In genomic region chr6:13708679-13709261, GRCh38 we compare ENCODE assay signal across 8 cellular contexts. TPM values are rescaled to one million over a fixed set of nuclear protein-coding genes. Genes with fewer than 3 reads are reported as not detected.
DNase-seq lines count a peak whose midpoint lies in the region; ATAC-seq, FAIRE-seq and TF ChIP-seq lines count a peak whose summit lies in the region.

No MANE protein-coding gene starts in this region.

- H3K27me3 ChIP-seq in H1 (replicated peaks in 1 of 4; ENCODE audit: control insufficient read depth in 3 of 4, extremely low read depth in 1 of 4, insufficient read depth in 3 of 4, low read length in 3 of 4) = no peaks in the 10 kb centered on the region
- no peaks in the 10 kb centered on the region for H3K27me3 ChIP-seq in osteoblast (ENCODE audit: insufficient read depth, low read length)

- DNase-seq in EH (ENCODE audit: low read depth) (peak; percentile 25), OCI-LY7 (ENCODE audit: low spot score) (peak; percentile 45), H1 (ENCODE audit: low read depth in 1 of 2, low spot score in 2 of 2) (no peak), osteoblast (ENCODE audit: insufficient read length, low spot score, missing footprints) (no peak), NCI-H2081 treated with DMSO at 0.1 percent for 48 hours (lab: John Stamatoyannopoulos, UW) (no peak), NCI-H2171 treated with DMSO at 0.1 percent for 48 hours (lab: John Stamatoyannopoulos, UW) (no peak), epidermal melanocyte (ENCODE audit: insufficient read length, low spot score) (no peak)

- H3K79me2 ChIP-seq in OCI-LY7 (ENCODE audit: insufficient read depth, low read depth, low read length) (peaks cover 70% of the 10 kb centered on the region), H1 (ENCODE audit: control insufficient read depth in 1 of 2, insufficient read depth in 2 of 2, low read length in 2 of 2) (peaks cover 9 to 67% of the 10 kb centered on the region in 2 experiments), osteoblast (ENCODE audit: insufficient read depth, low read length) (peaks cover 72% of the 10 kb centered on the region)

- 83% methylated on average over 7 of the region's 7 CpGs; no CpG with 5 or more reads in 1 of the 2 experiments for WGBS in H1 (ENCODE audit: extremely low coverage in 1 of 2, insufficient coverage in 1 of 2, insufficient read length in 1 of 2, insufficient replicate concordance in 2 of 2, low coverage in 1 of 2, low lambda C conversion rate in 2 of 2, missing lambda C conversion rate in 1 of 2), 2 experiments

- 0 out of 2 replicates have a peak, but pooled peaks cover 2% of the 10 kb centered on the region for H3K79me1 ChIP-seq in H1 (ENCODE audit: low read depth, low read length)

- no peaks in the 10 kb centered on the region for H3K9me2 ChIP-seq in OCI-LY7 (ENCODE audit: insufficient read depth, low read length)

- no peak overlapping the region for H4K5ac ChIP-seq in H1 (ENCODE audit: insufficient read length, low read depth, low read length)

- H2BK12ac ChIP-seq in H1 (ENCODE audit: low read depth, low read length) = no peak overlapping the region

- H4K20me1 ChIP-seq in OCI-LY7 (ENCODE audit: insufficient read depth, low read length) (peaks cover 23% of the 10 kb centered on the region), H1 (replicated peaks in 1 of 2; ENCODE audit: control insufficient read depth in 1 of 2, insufficient read depth in 2 of 2, low read length in 2 of 2) (peaks cover 0 to 11% of the 10 kb centered on the region in 2 experiments), osteoblast (ENCODE audit: insufficient read depth, low read length) (peaks cover 46% of the 10 kb centered on the region)

- FAIRE-seq in H1 (lab: Jason Lieb, UNC) = no peak

- TF ChIP-seq CTCF in OCI-LY7 (conservative IDR thresholded peaks at IDR 0.05; ENCODE audit: low read length) (no peak), H1 (IDR thresholded peaks at IDR 0.05; ENCODE audit: control extremely low read depth in 1 of 3, insufficient read depth in 1 of 3, low read depth in 1 of 3, low read length in 3 of 3) (no peak), osteoblast (IDR thresholded peaks at IDR 0.05; ENCODE audit: extremely low read depth, low read depth, low read length) (no peak)

- no peak overlapping the region for H2BK5ac ChIP-seq in H1 (ENCODE audit: low read depth, low read length)

- no peak overlapping the region for H3K18ac ChIP-seq in H1 (ENCODE audit: extremely low read depth, low read length)

- H3K23me2 ChIP-seq in H1 (ENCODE audit: low read depth, low read length) = 0 out of 2 replicates have a peak, but pooled peaks cover 8% of the 10 kb centered on the region

- H3K4me2 ChIP-seq in OCI-LY7 (ENCODE audit: low read length) (peak overlapping the region; percentile 85), H1 (ENCODE audit: insufficient read depth in 1 of 2, low read depth in 2 of 2, low read length in 2 of 2) (peak overlapping the region; percentile 74 to 86; a peak in 3 of 4 replicates), osteoblast (ENCODE audit: insufficient read depth, low read length) (peak overlapping the region; percentile 96)

- TF ChIP-seq EP300 in H1 (IDR thresholded peaks at IDR 0.05; ENCODE audit: borderline replicate concordance in 1 of 2, low read depth in 2 of 2, low read length in 2 of 2) = no peak

- H2AFZ ChIP-seq in OCI-LY7 (ENCODE audit: low read length) (no peak overlapping the region), H1 (ENCODE audit: low read length) (no peak overlapping the region), osteoblast (ENCODE audit: low read length) (no peak overlapping the region)

- no peaks in the 10 kb centered on the region for H3K9me3 ChIP-seq in OCI-LY7 (ENCODE audit: low read length)
- no peaks in the 10 kb centered on the region for H3K9me3 ChIP-seq in H1 (ENCODE audit: insufficient read depth in 2 of 2, low read depth in 1 of 2, low read length in 1 of 2)
- no peaks in the 10 kb centered on the region for H3K9me3 ChIP-seq in osteoblast (ENCODE audit: low read depth, low read length)

- POLR2A ChIA-PET in OCI-LY7 (lab: Charles Lee) = interaction anchor here (0.8 to 2.0 kb wide), 7 partner anchors 14 to 251 kb away, joined by 3 to 10 read pairs (median 5); partner anchors contain the start of genes MCUR1 and NOL7
- POLR2A ChIA-PET in H1 (lab: Charles Lee; ENCODE audit: partially characterized antibody) = interaction anchor here (1.1 kb wide), 1 partner anchor 94 kb away, joined by 3 read pairs; the partner anchor contains the start of gene NOL7

- TF ChIP-seq POLR2A in H1 (IDR thresholded peaks at IDR 0.05; ENCODE audit: control extremely low read depth in 1 of 2, low read depth in 2 of 2, low read length in 2 of 2) = no peak

- H3K9ac ChIP-seq in H1 (replicated peaks in 1 of 4; ENCODE audit: extremely low read depth in 1 of 4, low read depth in 3 of 4, low read length in 3 of 4) = peak overlapping the region in 1 of 4 experiments; percentile 74; a peak in 1 of 7 replicates

- no peak overlapping the region for H3K23ac ChIP-seq in H1 (ENCODE audit: insufficient read length)

- H3K4me3 ChIP-seq in OCI-LY7 (ENCODE audit: low read depth, low read length, poor library complexity, severe bottlenecking) (peak overlapping the region; percentile 74), H1 (ENCODE audit: extremely low read depth in 1 of 4, insufficient read depth in 2 of 4, low read depth in 3 of 4, low read length in 4 of 4) (peak overlapping the region in 2 of 4 experiments; percentile 74 to 96; a peak in 3 of 8 replicates), osteoblast (ENCODE audit: insufficient read depth, low read length) (peak overlapping the region; percentile 92)

- H3K4me1 ChIP-seq in OCI-LY7 (ENCODE audit: insufficient read depth, low read length, poor library complexity, severe bottlenecking) (peaks cover 20% of the 10 kb centered on the region), H1 (replicated peaks in 1 of 4; ENCODE audit: control insufficient read depth in 3 of 4, insufficient read depth in 4 of 4, low read length in 3 of 4) (no peaks in the 10 kb centered on the region), osteoblast (ENCODE audit: insufficient read depth, low read length) (peaks cover 26% of the 10 kb centered on the region)

- TF ChIP-seq RAD21 in H1 (IDR thresholded peaks at IDR 0.05 in 1 of 2, conservative IDR thresholded peaks at IDR 0.05 in 1 of 2; ENCODE audit: low read depth in 2 of 2, low read length in 2 of 2) = no peak

- H4K8ac ChIP-seq in H1 (ENCODE audit: extremely low read depth, insufficient read depth, low read length) = no peak overlapping the region

- no peak for ATAC-seq in HG02798 (IDR thresholded peaks at IDR 0.05; ENCODE audit: poor library complexity, unreplicated experiment)

- intact Hi-C loops in OCI-LY7 (cut with micrococcal nuclease; ENCODE audit: unreplicated experiment) = loop anchor here (1.0 kb wide), 1 partner anchor 91 kb away; no protein-coding TSS in a partner anchor

- CTCF ChIA-PET in OCI-LY7 (lab: Charles Lee; ENCODE audit: unreplicated experiment) = no interaction called here
- CTCF ChIA-PET in H1 (lab: Charles Lee; ENCODE audit: partially characterized antibody) = interaction anchor here (0.6 to 0.8 kb wide), 2 partner anchors 358 to 1698 kb away, joined by 3 to 4 read pairs; no protein-coding TSS in a partner anchor

- H3K36me3 ChIP-seq in OCI-LY7 (ENCODE audit: insufficient read depth, low read length) = peaks cover 6% of the 10 kb centered on the region; the same call in 1 of the 2 replicates
- H3K36me3 ChIP-seq in H1 (ENCODE audit: control insufficient read depth in 2 of 4, insufficient read depth in 4 of 4, low read length in 3 of 4) = no peaks in the 10 kb centered on the region
- no peaks in the 10 kb centered on the region for H3K36me3 ChIP-seq in osteoblast (ENCODE audit: insufficient read depth, low read length)

- no peak overlapping the region for H2BK15ac ChIP-seq in H1 (ENCODE audit: low read length)

- no peak overlapping the region for H4K91ac ChIP-seq in H1 (replicated peaks; ENCODE audit: insufficient read length, low read length)

- H2BK120ac ChIP-seq in H1 (replicated peaks; ENCODE audit: low read depth, low read length) = no peak overlapping the region

- H3K27ac ChIP-seq in OCI-LY7 (ENCODE audit: low read depth, low read length, poor library complexity, severe bottlenecking) = no peak overlapping the region
- H3K27ac ChIP-seq in H1 (ENCODE audit: low read depth, low read length) = no peak overlapping the region
- H3K27ac ChIP-seq in osteoblast (ENCODE audit: low read depth, low read length) = peak overlapping the region; percentile 83

- H3K14ac ChIP-seq in H1 (ENCODE audit: insufficient read length) = no peak overlapping the region

- no peak overlapping the region for H3K56ac ChIP-seq in H1 (replicated peaks; ENCODE audit: insufficient read length, low read depth, low read length)

- BruUV-seq in OCI-LY7 (replicated peaks; lab: Mats Ljungman, UMichigan) = no TSS peak

- H3K4ac ChIP-seq in H1 (replicated peaks; ENCODE audit: insufficient read length, low read depth, low read length) = no peak overlapping the region

- H2AK5ac ChIP-seq in H1 (ENCODE audit: low read depth, low read length) = no peak overlapping the region

- H2BK20ac ChIP-seq in H1 (ENCODE audit: low read length) = no peak overlapping the region

TF ChIP-seq in H1, 55 proteins besides CTCF, POLR2A, EP300 and RAD21 (continues in another document):
- TF ChIP-seq, protein P1, sequence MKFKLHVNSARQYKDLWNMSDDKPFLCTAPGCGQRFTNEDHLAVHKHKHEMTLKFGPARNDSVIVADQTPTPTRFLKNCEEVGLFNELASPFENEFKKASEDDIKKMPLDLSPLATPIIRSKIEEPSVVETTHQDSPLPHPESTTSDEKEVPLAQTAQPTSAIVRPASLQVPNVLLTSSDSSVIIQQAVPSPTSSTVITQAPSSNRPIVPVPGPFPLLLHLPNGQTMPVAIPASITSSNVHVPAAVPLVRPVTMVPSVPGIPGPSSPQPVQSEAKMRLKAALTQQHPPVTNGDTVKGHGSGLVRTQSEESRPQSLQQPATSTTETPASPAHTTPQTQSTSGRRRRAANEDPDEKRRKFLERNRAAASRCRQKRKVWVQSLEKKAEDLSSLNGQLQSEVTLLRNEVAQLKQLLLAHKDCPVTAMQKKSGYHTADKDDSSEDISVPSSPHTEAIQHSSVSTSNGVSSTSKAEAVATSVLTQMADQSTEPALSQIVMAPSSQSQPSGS (IDR thresholded peaks at IDR 0.05; ENCODE audit: low read length) = no peak
- no peak for TF ChIP-seq CEBPB (IDR thresholded peaks at IDR 0.05; ENCODE audit: low read depth, low read length)
- TF ChIP-seq TAF1 (IDR thresholded peaks at IDR 0.05; ENCODE audit: low read depth, low read length) = no peak

RNA-seq across cellular contexts. Expression of gene RANBP9, which starts 2.9 kb away (rescaled TPM):
- total RNA-seq in OCI-LY7 (2014; rRNA removed; shearing (Covaris generic)) = 20.5 and 22.2 TPM in 2 replicates
- total RNA-seq in OCI-LY7 (2022) = 35.0 and 41.6 TPM in 2 replicates
- 34.3 and 36.7 TPM in 2 replicates for total RNA-seq in H1 (2021; fragmentation: NEBNext Ultra II Directional; extraction: Animal tissue kit (Norgen Biotek cat#: 25700))
- 8.0 and 13.0 TPM in 2 replicates for polyA plus RNA-seq in H1 (2011; rRNA removed)
- 15.9 TPM for polyA plus RNA-seq in H1 (2011; cell fraction: cytosol; rRNA removed)
- polyA plus RNA-seq in H1 (2011; cell fraction: nucleus; rRNA removed) = 9.9 TPM
- 21.7 to 23.9 TPM (median 22.7 TPM) in 4 replicates for polyA plus RNA-seq in H1 (2012, experiment 1 of 2)
- 5.9 TPM for polyA plus RNA-seq in H1 (2012, experiment 2 of 2)
- polyA plus RNA-seq in H1 (2013, experiment 1 of 2) = 17.6 TPM
- 18.0 TPM for polyA plus RNA-seq in H1 (2013, experiment 2 of 2)
- 16.9 and 25.5 TPM in 2 replicates for polyA minus RNA-seq in H1 (2011; rRNA and poly(A)+ RNA removed)
- polyA minus RNA-seq in H1 (2011; cell fraction: cytosol; rRNA and poly(A)+ RNA removed) = 19.9 TPM
- 17.0 TPM for polyA minus RNA-seq in H1 (2011; cell fraction: nucleus; rRNA and poly(A)+ RNA removed)
- 53.9 and 55.1 TPM in 2 replicates for total RNA-seq in osteoblast

Comparison
In these comparisons a context has a peak if more than half of its experiments do, and no peak if none do; other contexts are left out.
1. DNase-seq: peak in EH (single experiment) and OCI-LY7 (single experiment); none in H1 (0 of 2), osteoblast (single experiment), NCI-H2081 treated with DMSO at 0.1 percent for 48 hours (single experiment), NCI-H2171 treated with DMSO at 0.1 percent for 48 hours (single experiment) and epidermal melanocyte (single experiment).
2. Peak in every context shown above with its lines, with median percentiles within 50 percentile points of each other: H3K4me2 ChIP-seq.